Comparison of ENCODE assay signal across 1 cellular context in the genomic region with DNA sequence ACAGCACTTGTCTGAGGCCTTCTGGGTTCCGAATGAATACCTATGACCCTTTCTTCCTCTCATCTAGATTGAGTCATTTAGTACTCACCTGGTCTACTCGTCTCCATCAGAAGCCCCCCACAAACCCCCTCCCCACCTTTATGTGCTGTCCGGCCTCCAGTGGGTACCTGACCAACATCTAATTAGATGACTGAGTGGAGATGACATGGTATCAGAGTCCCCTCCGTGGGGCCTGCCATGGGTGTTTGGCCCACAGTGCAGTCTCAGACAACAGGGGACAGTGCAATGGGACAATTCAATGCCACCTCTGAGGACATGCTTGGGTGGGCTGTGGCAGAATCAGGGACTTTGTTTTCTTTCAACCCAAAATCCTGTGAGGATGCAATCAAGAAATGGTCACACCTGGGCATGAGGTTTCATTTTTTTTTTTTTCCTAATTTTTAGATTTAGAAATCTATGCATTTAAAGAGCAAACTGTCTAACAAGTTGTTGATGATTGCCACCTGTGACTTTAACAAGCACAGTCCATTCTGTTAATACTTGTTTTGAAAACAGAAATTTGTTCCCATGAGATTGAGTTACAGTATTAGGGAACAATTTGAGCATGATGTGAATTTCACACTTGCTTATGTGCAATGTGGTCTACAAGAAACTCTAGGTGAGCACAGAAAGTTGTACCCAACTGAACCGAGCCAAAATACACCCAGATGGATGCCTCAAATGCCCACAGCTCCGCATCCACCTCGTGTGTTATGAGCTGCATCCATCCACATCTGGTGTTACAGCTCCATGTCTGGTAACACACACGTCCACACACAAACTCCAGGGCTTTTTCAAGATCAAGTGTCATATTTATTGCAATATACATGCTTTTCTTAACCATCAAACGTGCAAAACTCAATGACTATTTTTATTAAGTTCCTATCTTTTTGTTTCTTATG.
TF ChIP-seq lines count a peak whose summit lies in the region.

No MANE protein-coding gene starts in this region.

TF ChIP-seq in H1, 55 proteins besides CTCF, POLR2A, EP300 and RAD21:
- TF ChIP-seq YY1 (IDR thresholded peaks at IDR 0.05; ENCODE audit: low read depth, low read length) (no peak), RNF2 (IDR thresholded peaks at IDR 0.05; ENCODE audit: borderline replicate concordance, low read depth, low read length, missing control alignments, poor library complexity, severe bottlenecking) (no peak), SP4 (IDR thresholded peaks at IDR 0.05; ENCODE audit: low read length) (no peak)
